In the genomic region with DNA sequence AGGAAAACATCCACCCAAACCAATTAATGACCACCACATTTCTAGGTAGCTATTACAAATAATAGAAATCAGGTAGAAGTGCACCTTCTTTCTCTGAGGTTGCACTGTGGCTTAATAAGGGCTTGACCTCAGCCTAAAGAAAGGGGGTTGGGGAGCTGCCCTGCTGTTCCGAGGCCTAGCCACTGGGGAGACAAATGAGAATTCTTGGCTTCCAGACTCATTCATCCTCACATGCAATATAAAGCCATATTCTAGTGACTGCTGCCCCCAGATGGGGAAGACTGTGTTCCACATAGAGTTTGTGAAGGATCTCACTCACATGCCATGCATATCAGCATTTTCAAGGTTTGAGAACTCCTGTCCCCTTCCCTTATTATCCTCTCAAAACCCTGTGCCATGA, we compare ENCODE assay signal across 16 cellular contexts. TPM values are rescaled to one million over a fixed set of nuclear protein-coding genes. Genes with fewer than 3 reads are reported as not detected.
A peak's percentile ranks its signal among the peaks of the same experiment; 100 is the strongest.
DNase-seq lines count a peak whose midpoint lies in the region; ATAC-seq and TF ChIP-seq lines count a peak whose summit lies in the region.
"Had no signal": no experiment of that assay in that cellular context is flagged by ENCODE, and none has a peak within 500 bp of the region (broad histone marks: within the 10 kb centered on the region; RNA-seq: fewer than 3 reads in every experiment).

No MANE protein-coding gene starts in this region.

- H2BK120ac ChIP-seq in neuronal stem cell (ENCODE audit: low read depth, low read length), result no peak overlapping the region

- H3K9ac ChIP-seq in Loucy (ENCODE audit: low read depth, low read length, poor library complexity, severe bottlenecking), result no peak overlapping the region
- H3K9ac ChIP-seq in neuronal stem cell (ENCODE audit: low read depth, low read length, poor library complexity), result no peak overlapping the region

- H3K4me2 ChIP-seq in Loucy (ENCODE audit: low read depth, low read length, poor library complexity, severe bottlenecking) (no peak overlapping the region), neuronal stem cell (ENCODE audit: insufficient read depth, low read length, poor library complexity, severe bottlenecking) (no peak overlapping the region)

- peaks cover 29% of the 10 kb centered on the region for H3K4me1 ChIP-seq in Loucy (ENCODE audit: insufficient read depth, low read length, poor library complexity, severe bottlenecking)
- H3K4me1 ChIP-seq in neuronal stem cell (ENCODE audit: control insufficient read depth in 2 of 2, insufficient read depth in 1 of 2, low read depth in 1 of 2, low read length in 2 of 2), result peaks cover 6% of the 10 kb centered on the region in 2 donors
- H3K4me1 ChIP-seq in upper lobe of right lung, result no peaks in the 10 kb centered on the region
- H3K4me1 ChIP-seq: HAP-1 had no signal

- H3K18ac ChIP-seq in neuronal stem cell (ENCODE audit: low read length), result no peak overlapping the region

- H2AFZ ChIP-seq in Loucy (ENCODE audit: low read length), result no peak overlapping the region
- H2AFZ ChIP-seq in neuronal stem cell (ENCODE audit: low read length), result no peak overlapping the region

- WGBS in neuronal stem cell (ENCODE audit: extremely low coverage in 2 of 2, insufficient read length in 2 of 2, insufficient replicate concordance in 1 of 2), 2 donors, result no CpG with 5 or more reads among the region's 1 CpG

- no peaks in the 10 kb centered on the region for H3K9me2 ChIP-seq in Loucy (replicated peaks; ENCODE audit: low read depth, low read length)

- no peak overlapping the region for H2BK5ac ChIP-seq in neuronal stem cell (ENCODE audit: low read length)

- H3K27me3 ChIP-seq in Loucy (ENCODE audit: insufficient read depth, low read length, poor library complexity, severe bottlenecking) (no peaks in the 10 kb centered on the region), neuronal stem cell (ENCODE audit: control insufficient read depth in 3 of 3, insufficient read depth in 3 of 3, low read depth in 1 of 3, low read length in 3 of 3) (peaks cover 0 to 24% (median 0%) of the 10 kb centered on the region in 3 experiments), upper lobe of right lung (no peaks in the 10 kb centered on the region)

- no peak overlapping the region for H3K4ac ChIP-seq in neuronal stem cell (ENCODE audit: low read length)

- H3K36me3 Mint-ChIP-seq in activated naive CD4-positive, alpha-beta T cell treated with anti-CD3 and anti-CD28 coated beads, Interleukin-2, amount 50 U/mL, for 24 hours, result peaks cover 2% of the 10 kb centered on the region

- H3K36me3 ChIP-seq in Loucy (ENCODE audit: insufficient read depth, low read length) (no peaks in the 10 kb centered on the region), neuronal stem cell (replicated peaks in 1 of 2; ENCODE audit: control insufficient read depth in 2 of 2, insufficient read depth in 2 of 2, low read length in 2 of 2) (no peaks in the 10 kb centered on the region), upper lobe of right lung (no peaks in the 10 kb centered on the region)
- H3K36me3 ChIP-seq: HAP-1 had no signal

- no peak overlapping the region for H2BK15ac ChIP-seq in neuronal stem cell (ENCODE audit: low read length)

- no peak overlapping the region for H4K91ac ChIP-seq in neuronal stem cell (ENCODE audit: low read depth, low read length, poor library complexity)

- H3K9me3 ChIP-seq in Loucy (ENCODE audit: insufficient read depth, low read depth, low read length), result no peaks in the 10 kb centered on the region
- H3K9me3 ChIP-seq in neuronal stem cell (replicated peaks in 1 of 2; ENCODE audit: control insufficient read depth in 2 of 2, insufficient read depth in 1 of 2, low read depth in 1 of 2, low read length in 2 of 2), result no peaks in the 10 kb centered on the region
- H3K9me3 ChIP-seq in upper lobe of right lung, result no peaks in the 10 kb centered on the region
- H3K9me3 ChIP-seq: HAP-1 had no signal

- peak overlapping the region; percentile 27 for H3K27ac Mint-ChIP-seq in activated naive CD4-positive, alpha-beta T cell treated with anti-CD3 and anti-CD28 coated beads, Interleukin-2, amount 50 U/mL, for 24 hours

- DNase-seq in activated naive CD4-positive, alpha-beta T cell treated with Interleukin-2 at 50 U/mL for 16 hours, result no peak
- DNase-seq in SW480 (ENCODE audit: low spot score), result peak; percentile 14
- peak; percentile 18 for DNase-seq in neuronal stem cell (ENCODE audit: low spot score)
- no peak for DNase-seq in activated CD4-positive, alpha-beta T cell treated with anti-CD3 and anti-CD28 coated beads, Interleukin-2, amount 50 U/mL, for 1 hour
- no peak for DNase-seq in upper lobe of right lung
- no peak for DNase-seq in stimulated activated naive CD4-positive, alpha-beta T cell treated with Interleukin-2 at 50 U/mL for 16 hours (lab: John Stamatoyannopoulos, UW)
- DNase-seq: activated T-cell treated with anti-CD3 and anti-CD28 coated beads, Interleukin-2, amount 50 U/mL, for 48 hours; hypothalamus; stimulated activated CD4-positive, alpha-beta T cell treated with anti-CD3 and anti-CD28 coated beads, Interleukin-4, amount 100 ng/mL, for 24 hours had no signal

- intact Hi-C loops in upper lobe of right lung (cut with DNase I), result no loop called here

- no peaks in the 10 kb centered on the region for H3K79me2 ChIP-seq in Loucy (ENCODE audit: insufficient read depth, low read length)

- no peak overlapping the region for H4K8ac ChIP-seq in neuronal stem cell (ENCODE audit: low read depth, low read length)

- no peak overlapping the region for H2BK12ac ChIP-seq in neuronal stem cell (ENCODE audit: low read length)

- H3K27ac ChIP-seq in neuronal stem cell (replicated peaks; ENCODE audit: low read length) (no peak overlapping the region), upper lobe of right lung (no peak overlapping the region)

- no peaks in the 10 kb centered on the region for H3F3A ChIP-seq in Loucy (ENCODE audit: low read depth)

- H3K27me3 Mint-ChIP-seq in activated naive CD4-positive, alpha-beta T cell treated with anti-CD3 and anti-CD28 coated beads, Interleukin-2, amount 50 U/mL, for 24 hours, result peaks cover 2% of the 10 kb centered on the region

- ATAC-seq in upper lobe of right lung, result no peak
- ATAC-seq: Panc1 had no signal

- no peak overlapping the region for H2AK5ac ChIP-seq in neuronal stem cell (ENCODE audit: low read depth, low read length)

- H4K20me1 ChIP-seq in Loucy (ENCODE audit: insufficient read depth, low read length, poor library complexity, severe bottlenecking), result no peaks in the 10 kb centered on the region

- H3K79me1 ChIP-seq in neuronal stem cell (ENCODE audit: low read depth, low read length), result no peaks in the 10 kb centered on the region

- H3K4me3 ChIP-seq in Loucy (ENCODE audit: low read length, poor library complexity, severe bottlenecking) (no peak overlapping the region), neuronal stem cell (ENCODE audit: low read length in 2 of 2) (no peak overlapping the region), upper lobe of right lung (no peak overlapping the region)
- H3K4me3 ChIP-seq: HAP-1 had no signal

- no peaks in the 10 kb centered on the region for H3K9me3 Mint-ChIP-seq in activated naive CD4-positive, alpha-beta T cell treated with anti-CD3 and anti-CD28 coated beads, Interleukin-2, amount 50 U/mL, for 24 hours

- TF ChIP-seq CTCF in Loucy (conservative IDR thresholded peaks at IDR 0.05; ENCODE audit: low read length) (peak; percentile 72), upper lobe of right lung (IDR thresholded peaks at IDR 0.05) (no peak)

- H3K23ac ChIP-seq in neuronal stem cell (ENCODE audit: low read depth, low read length, poor library complexity), result no peak overlapping the region

- H3K4me3 Mint-ChIP-seq in activated naive CD4-positive, alpha-beta T cell treated with anti-CD3 and anti-CD28 coated beads, Interleukin-2, amount 50 U/mL, for 24 hours, result no peak overlapping the region

- H3K14ac ChIP-seq in neuronal stem cell (ENCODE audit: low read length), result no peak overlapping the region

- H3K4me1 Mint-ChIP-seq in activated naive CD4-positive, alpha-beta T cell treated with anti-CD3 and anti-CD28 coated beads, Interleukin-2, amount 50 U/mL, for 24 hours, result peaks cover 3% of the 10 kb centered on the region

RNA-seq across cellular contexts. Expression of a gene that starts 22.9 kb away (rescaled TPM):
- 11.2 TPM for polyA plus RNA-seq in neuronal stem cell (2013, experiment 1 of 2)
- polyA plus RNA-seq in neuronal stem cell (2013, experiment 2 of 2), result 11.0 TPM
- total RNA-seq in upper lobe of right lung, result 15.2 TPM

RNA-seq across cellular contexts. Expression of a gene that starts 43.5 kb away (rescaled TPM):
- 0.92 TPM for polyA plus RNA-seq in neuronal stem cell (2013, experiment 1 of 2)
- 0.86 TPM for polyA plus RNA-seq in neuronal stem cell (2013, experiment 2 of 2)
- not detected for total RNA-seq in upper lobe of right lung
- total RNA-seq: bronchial epithelial cell, mesenteric fat pad had no signal
- polyA plus RNA-seq: BJ had no signal

Comparison
In these comparisons a context has a peak if more than half of its experiments do, and no peak if none do; other contexts are left out.
1. DNase-seq: peak in SW480 (single experiment) and neuronal stem cell (single experiment); none in activated naive CD4-positive, alpha-beta T cell treated with Interleukin-2 at 50 U/mL for 16 hours (single experiment), activated CD4-positive, alpha-beta T cell treated with anti-CD3 and anti-CD28 coated beads, Interleukin-2, amount 50 U/mL, for 1 hour (single experiment), upper lobe of right lung (single experiment) and stimulated activated naive CD4-positive, alpha-beta T cell treated with Interleukin-2 at 50 U/mL for 16 hours (single experiment).